10 cellular contexts compared by ENCODE assay signal in the genomic region with DNA sequence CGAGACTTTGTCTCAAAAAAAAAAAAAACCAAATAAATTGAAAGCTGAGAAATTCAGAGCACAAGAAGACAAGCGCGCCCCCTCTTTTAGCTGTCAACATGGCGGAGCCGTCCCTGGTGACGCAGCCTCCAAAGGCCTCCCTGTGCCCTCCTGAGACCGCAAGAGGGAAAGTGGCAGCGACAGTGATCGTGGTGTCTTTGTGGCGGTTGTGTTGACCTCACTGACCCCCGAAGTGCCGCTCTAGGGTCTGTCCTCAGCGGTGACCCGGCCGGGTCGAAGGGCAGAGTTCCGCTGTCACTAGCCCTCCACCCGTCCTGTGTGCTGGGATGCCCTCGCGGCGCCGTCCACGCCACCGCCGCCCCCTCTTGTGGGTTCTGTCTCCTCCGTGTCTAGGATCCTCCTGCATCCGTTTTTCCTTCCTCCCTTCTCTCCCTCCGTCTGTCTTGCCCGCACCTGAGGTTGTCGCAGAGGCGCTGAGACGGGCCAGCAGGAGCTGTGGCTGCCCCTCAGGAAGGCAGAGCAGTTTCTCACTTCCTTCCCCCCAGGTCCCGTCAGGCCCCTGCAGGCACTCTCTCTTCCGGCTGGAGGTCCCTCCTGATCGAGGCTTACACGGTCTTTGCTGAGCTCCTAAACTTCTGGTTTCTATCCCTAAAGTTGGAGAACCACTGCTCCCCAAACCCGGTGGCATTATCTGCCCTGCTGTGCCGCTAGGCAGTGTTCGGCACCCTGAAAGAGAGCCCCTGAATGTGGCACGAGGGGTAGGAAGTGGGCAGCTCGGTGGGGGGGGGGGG. TPM values are rescaled to one million over a fixed set of nuclear protein-coding genes. Genes with fewer than 3 reads are reported as not detected.
DNase-seq lines count a peak whose midpoint lies in the region; ATAC-seq and TF ChIP-seq lines count a peak whose summit lies in the region.
"Had no signal": no experiment of that assay in that cellular context is flagged by ENCODE, and none has a peak within 500 bp of the region (broad histone marks: within the 10 kb centered on the region; RNA-seq: fewer than 3 reads in every experiment).

No MANE protein-coding gene starts in this region.

- no peaks in the 10 kb centered on the region for H3K36me3 ChIP-seq in mucosa of descending colon (ENCODE audit: low read depth)

- H3K27ac ChIP-seq in 22Rv1, result peak overlapping the region; percentile 62

- TF ChIP-seq CTCF in 22Rv1 (IDR thresholded peaks at IDR 0.05) (no peak), mucosa of descending colon (IDR thresholded peaks at IDR 0.05) (no peak)

- peak; percentile 44 for ATAC-seq in HG02610 (IDR thresholded peaks at IDR 0.05; ENCODE audit: unreplicated experiment)
- ATAC-seq in mucosa of descending colon, result peak; percentile 23
- no peak for ATAC-seq in GM21390 (IDR thresholded peaks at IDR 0.05; ENCODE audit: unreplicated experiment)

- H3K9me3 ChIP-seq in mucosa of descending colon, result no peaks in the 10 kb centered on the region

- DNase-seq in activated effector memory CD4-positive, alpha-beta T cell treated with anti-CD3 and anti-CD28 coated beads, Interleukin-2, amount 50 U/mL, for 16 hours, result peak; percentile 77
- DNase-seq in mucosa of descending colon (peak; percentile 14 to 57 (median 35)), NCI-H526 treated with DMSO at 0.1 percent for 48 hours (lab: John Stamatoyannopoulos, UW) (no peak), NCI-H2081 (lab: John Stamatoyannopoulos, UW) (no peak), GM03348 (ENCODE audit: low spot score) (no peak)

- no peak overlapping the region for H3K4me3 ChIP-seq in mucosa of descending colon

- H3K4me1 ChIP-seq in mucosa of descending colon (ENCODE audit: low read depth), result peaks cover 14% of the 10 kb centered on the region

- intact Hi-C loops in mucosa of descending colon (cut with DNase I, micrococcal nuclease), result no loop called here

RNA-seq across cellular contexts. Expression of gene UHRF1, which starts 7.2 kb away (rescaled TPM):
- 10 to 100 TPM in 1 of 3 donors, 1 to 10 TPM in 2; 3.2 to 13.4 (median 4.2) TPM for total RNA-seq in mucosa of descending colon

RNA-seq across cellular contexts. Expression of gene ARRDC5, which starts 13.8 kb away (rescaled TPM):
- total RNA-seq in mucosa of descending colon, result under 1 TPM in 2 of 3 donors, not detected in 1; 0.22 to 0.70 TPM
- total RNA-seq: Daoy, pulmonary artery endothelial cell had no signal

RNA-seq across cellular contexts. Expression of gene PLIN3, which starts 49.0 kb away (rescaled TPM):
- total RNA-seq in mucosa of descending colon, result 100 to 1,000 TPM in 2 of 3 donors, 10 to 100 TPM in 1; 77.3 to 125 (median 108) TPM

RNA-seq across cellular contexts. Expression of gene KDM4B, which starts 52.4 kb away (rescaled TPM):
- 10 to 100 TPM; 42.7 to 53.8 (median 50.0) TPM for total RNA-seq in mucosa of descending colon

Comparison
In these comparisons a context has a peak if more than half of its experiments do, and no peak if none do; other contexts are left out.
1. DNase-seq: peak in activated effector memory CD4-positive, alpha-beta T cell treated with anti-CD3 and anti-CD28 coated beads, Interleukin-2, amount 50 U/mL, for 16 hours (single experiment) and mucosa of descending colon (3 of 3); none in NCI-H526 treated with DMSO at 0.1 percent for 48 hours (single experiment), NCI-H2081 (0 of 2) and GM03348 (single experiment).